ENCODE assay signal across 8 cellular contexts in genomic region chr5:176817369-176817841, GRCh38. TPM values are rescaled to one million over a fixed set of nuclear protein-coding genes. Genes with fewer than 3 reads are reported as not detected.
DNase-seq lines count a peak whose midpoint lies in the region; ATAC-seq lines count a peak whose summit lies in the region.

No MANE protein-coding gene starts in this region.

- peaks cover 0 to 24% of the 10 kb centered on the region in 2 donors for H3K4me1 ChIP-seq in neuronal stem cell (ENCODE audit: control insufficient read depth in 2 of 2, insufficient read depth in 1 of 2, low read depth in 1 of 2, low read length in 2 of 2)

- peak overlapping the region; percentile 81 for H2AK5ac ChIP-seq in neuronal stem cell (ENCODE audit: low read depth, low read length)

- no peaks in the 10 kb centered on the region for H3K36me3 Mint-ChIP-seq in activated T-helper 1 cell treated with anti-CD3 and anti-CD28 coated beads, Interleukin-12 subunit alpha, Interleukin-12 subunit beta, Interleukin-2, Interleukin-4 antibody, amounts not matched to agents 30 ng/mL and 10 ng/mL and 1 ng/mL, durations not matched to agents 14 hours and 24 hours and 36 hours (ENCODE audit: low read depth)

- no peak overlapping the region for H3K9ac ChIP-seq in neuronal stem cell (ENCODE audit: low read depth, low read length, poor library complexity)

- H4K91ac ChIP-seq in neuronal stem cell (ENCODE audit: low read depth, low read length, poor library complexity), result no peak overlapping the region

- no peaks in the 10 kb centered on the region for H3K36me3 ChIP-seq in neuronal stem cell (replicated peaks in 1 of 2; ENCODE audit: control insufficient read depth in 2 of 2, insufficient read depth in 2 of 2, low read length in 2 of 2)

- no peaks in the 10 kb centered on the region for H3K9me3 ChIP-seq in neuronal stem cell (replicated peaks in 1 of 2; ENCODE audit: control insufficient read depth in 2 of 2, insufficient read depth in 1 of 2, low read depth in 1 of 2, low read length in 2 of 2)

- peak overlapping the region; percentile 59 for H3K27ac ChIP-seq in neuronal stem cell (replicated peaks; ENCODE audit: low read length)

- no CpG with 5 or more reads among the region's 42 CpGs for WGBS in neuronal stem cell (ENCODE audit: extremely low coverage in 2 of 2, insufficient read length in 2 of 2, insufficient replicate concordance in 1 of 2), 2 donors

- ATAC-seq in GM18867 (IDR thresholded peaks at IDR 0.05; ENCODE audit: unreplicated experiment), result peak; percentile 14
- no peak for ATAC-seq in HG02870 (IDR thresholded peaks at IDR 0.05; ENCODE audit: unreplicated experiment)

- peaks cover 7% of the 10 kb centered on the region for H3K4me1 Mint-ChIP-seq in activated T-helper 1 cell treated with anti-CD3 and anti-CD28 coated beads, Interleukin-12 subunit alpha, Interleukin-12 subunit beta, Interleukin-2, Interleukin-4 antibody, amounts not matched to agents 30 ng/mL and 10 ng/mL and 1 ng/mL, durations not matched to agents 14 hours and 24 hours and 36 hours (ENCODE audit: low read depth)

- H3K4me3 Mint-ChIP-seq in activated T-helper 1 cell treated with anti-CD3 and anti-CD28 coated beads, Interleukin-12 subunit alpha, Interleukin-12 subunit beta, Interleukin-2, Interleukin-4 antibody, amounts not matched to agents 30 ng/mL and 10 ng/mL and 1 ng/mL, durations not matched to agents 14 hours and 24 hours and 36 hours, result no peak overlapping the region

- no peak overlapping the region for H3K4ac ChIP-seq in neuronal stem cell (ENCODE audit: low read length)

- peak overlapping the region; percentile 98 for H3K4me2 ChIP-seq in neuronal stem cell (ENCODE audit: insufficient read depth, low read length, poor library complexity, severe bottlenecking)

- no peak overlapping the region for H2BK120ac ChIP-seq in neuronal stem cell (ENCODE audit: low read depth, low read length)

- no peak overlapping the region for H3K27ac Mint-ChIP-seq in activated T-helper 1 cell treated with anti-CD3 and anti-CD28 coated beads, Interleukin-12 subunit alpha, Interleukin-12 subunit beta, Interleukin-2, Interleukin-4 antibody, amounts not matched to agents 30 ng/mL and 10 ng/mL and 1 ng/mL, durations not matched to agents 14 hours and 24 hours and 36 hours

- H3K23ac ChIP-seq in neuronal stem cell (ENCODE audit: low read depth, low read length, poor library complexity), result no peak overlapping the region

- H3K27me3 ChIP-seq in neuronal stem cell (ENCODE audit: control insufficient read depth in 3 of 3, insufficient read depth in 3 of 3, low read depth in 1 of 3, low read length in 3 of 3), result peaks cover 0 to 94% (median 11%) of the 10 kb centered on the region in 3 experiments

- peak overlapping the region; percentile 97 for H2AFZ ChIP-seq in neuronal stem cell (ENCODE audit: low read length)

- peak overlapping the region; percentile 38 to 70 for H3K4me3 ChIP-seq in neuronal stem cell (ENCODE audit: low read length in 2 of 2)

- H2BK15ac ChIP-seq in neuronal stem cell (ENCODE audit: low read length), result peak overlapping the region; percentile 1

- no peak overlapping the region for H2BK5ac ChIP-seq in neuronal stem cell (ENCODE audit: low read length)

- no peaks in the 10 kb centered on the region for H3K9me3 Mint-ChIP-seq in activated T-helper 1 cell treated with anti-CD3 and anti-CD28 coated beads, Interleukin-12 subunit alpha, Interleukin-12 subunit beta, Interleukin-2, Interleukin-4 antibody, amounts not matched to agents 30 ng/mL and 10 ng/mL and 1 ng/mL, durations not matched to agents 14 hours and 24 hours and 36 hours

- no peaks in the 10 kb centered on the region for H3K79me1 ChIP-seq in neuronal stem cell (ENCODE audit: low read depth, low read length)

- H2BK12ac ChIP-seq in neuronal stem cell (ENCODE audit: low read length), result no peak overlapping the region

- intact Hi-C loops in activated T-helper 1 cell treated with anti-CD3 and anti-CD28 coated beads, Interleukin-12 subunit alpha, Interleukin-12 subunit beta, Interleukin-2, Interleukin-4 antibody, amounts not matched to agents 30 ng/mL and 10 ng/mL and 1 ng/mL, durations not matched to agents 14 hours and 24 hours and 36 hours (cut with micrococcal nuclease), result loop anchor here (1.0 kb wide), 1 partner anchor 156 kb away; no protein-coding TSS in a partner anchor

- peak; percentile 75 for DNase-seq in NCI-H1105 treated with DMSO at 0.1 percent for 48 hours (lab: John Stamatoyannopoulos, UW)
- peak; percentile 46 for DNase-seq in astrocyte of the hippocampus (ENCODE audit: low read depth, low spot score)
- peak; percentile 51 for DNase-seq in neuronal stem cell (ENCODE audit: low spot score)
- DNase-seq in DMS153 (lab: John Stamatoyannopoulos, UW), result no peak
- DNase-seq in NCI-H1048 (lab: John Stamatoyannopoulos, UW), result no peak
- DNase-seq in activated T-helper 1 cell treated with anti-CD3 and anti-CD28 coated beads, Interleukin-12 subunit alpha, Interleukin-12 subunit beta, Interleukin-2, Interleukin-4 antibody, amounts not matched to agents 30 ng/mL and 10 ng/mL and 1 ng/mL, durations not matched to agents 14 hours and 24 hours and 36 hours (ENCODE audit: low spot score), result no peak

- H3K27me3 Mint-ChIP-seq in activated T-helper 1 cell treated with anti-CD3 and anti-CD28 coated beads, Interleukin-12 subunit alpha, Interleukin-12 subunit beta, Interleukin-2, Interleukin-4 antibody, amounts not matched to agents 30 ng/mL and 10 ng/mL and 1 ng/mL, durations not matched to agents 14 hours and 24 hours and 36 hours (ENCODE audit: insufficient read depth), result peaks cover 43% of the 10 kb centered on the region

- peak overlapping the region; percentile 94 for H3K18ac ChIP-seq in neuronal stem cell (ENCODE audit: low read length)

- no peak overlapping the region for H3K14ac ChIP-seq in neuronal stem cell (ENCODE audit: low read length)

- no peak overlapping the region for H4K8ac ChIP-seq in neuronal stem cell (ENCODE audit: low read depth, low read length)

RNA-seq across cellular contexts. Expression of gene UNC5A, which starts 7.0 kb away (rescaled TPM):
- 1.3 TPM for polyA plus RNA-seq in neuronal stem cell (2013, experiment 1 of 2)
- 1.4 TPM for polyA plus RNA-seq in neuronal stem cell (2013, experiment 2 of 2)
- total RNA-seq in activated T-helper 1 cell treated with anti-CD3 and anti-CD28 coated beads, Interleukin-12 subunit alpha, Interleukin-12 subunit beta, Interleukin-2, Interleukin-4 antibody, amounts not matched to agents 30 ng/mL and 10 ng/mL and 1 ng/mL, durations not matched to agents 14 hours and 24 hours and 36 hours, result not detected in 2 replicates

Comparison
In these comparisons a context has a peak if more than half of its experiments do, and no peak if none do; other contexts are left out.
1. DNase-seq: peak in NCI-H1105 treated with DMSO at 0.1 percent for 48 hours (single experiment), astrocyte of the hippocampus (single experiment) and neuronal stem cell (single experiment); none in DMS153 (single experiment), NCI-H1048 (single experiment) and activated T-helper 1 cell treated with anti-CD3 and anti-CD28 coated beads, Interleukin-12 subunit alpha, Interleukin-12 subunit beta, Interleukin-2, Interleukin-4 antibody, amounts not matched to agents 30 ng/mL and 10 ng/mL and 1 ng/mL, durations not matched to agents 14 hours and 24 hours and 36 hours (single experiment).